21 cellular contexts compared by ENCODE assay signal in genomic region chr1:245428681-245429080, GRCh38.
DNase-seq lines count a peak whose midpoint lies in the region; ATAC-seq and TF ChIP-seq lines count a peak whose summit lies in the region.
"Had no signal": no experiment of that assay in that cellular context is flagged by ENCODE, and none has a peak within 500 bp of the region (broad histone marks: within the 10 kb centered on the region; RNA-seq: fewer than 3 reads in every experiment).

No MANE protein-coding gene starts in this region.

- H3K9me3 ChIP-seq in osteoblast (ENCODE audit: low read depth, low read length) (no peaks in the 10 kb centered on the region), SK-N-SH (no peaks in the 10 kb centered on the region)
- H3K9me3 ChIP-seq: A549, BLaER1, HAP-1 had no signal

- H3K79me2 ChIP-seq in osteoblast (ENCODE audit: insufficient read depth, low read length), result no peaks in the 10 kb centered on the region
- H3K79me2 ChIP-seq in SK-N-SH (ENCODE audit: insufficient read depth), result no peaks in the 10 kb centered on the region

- H3F3A ChIP-seq in SK-N-SH (replicated peaks; ENCODE audit: insufficient read depth), result no peaks in the 10 kb centered on the region

- peaks cover 55% of the 10 kb centered on the region for H3K36me3 Mint-ChIP-seq in nephron progenitor cell (ENCODE audit: low read depth)
- H3K36me3 Mint-ChIP-seq: CD4-positive, CD25-positive, alpha-beta regulatory T cell; CD8-positive, alpha-beta T cell had no signal

- TF ChIP-seq CTCF in AG10803 (conservative IDR thresholded peaks at IDR 0.05; ENCODE audit: low read length), result no peak
- no peak for TF ChIP-seq CTCF in nephron progenitor cell (IDR thresholded peaks at IDR 0.05)
- no peak for TF ChIP-seq CTCF in osteoblast (IDR thresholded peaks at IDR 0.05; ENCODE audit: extremely low read depth, low read depth, low read length)
- TF ChIP-seq CTCF in SK-N-SH (IDR thresholded peaks at IDR 0.05), result no peak

- WGBS in SK-N-SH (ENCODE audit: low lambda C conversion rate), result 81% methylated on average over 4 of the region's 4 CpGs

- H3K27me3 ChIP-seq in osteoblast (ENCODE audit: insufficient read depth, low read length) (no peaks in the 10 kb centered on the region), SK-N-SH (ENCODE audit: insufficient read depth) (no peaks in the 10 kb centered on the region)
- H3K27me3 ChIP-seq: BLaER1 had no signal

- H3K4me3 Mint-ChIP-seq in nephron progenitor cell, result no peak overlapping the region
- H3K4me3 Mint-ChIP-seq: B cell; CD4-positive, CD25-positive, alpha-beta regulatory T cell; CD8-positive, alpha-beta T cell; HFFc6 had no signal

- TF ChIP-seq RAD21 in SK-N-SH (IDR thresholded peaks at IDR 0.05; ENCODE audit: low read length), result no peak

- H3K4me1 ChIP-seq in osteoblast (ENCODE audit: insufficient read depth, low read length), result no peaks in the 10 kb centered on the region
- peaks cover 0 to 7% of the 10 kb centered on the region in 2 experiments; a peak in 1 of 4 replicates for H3K4me1 ChIP-seq in SK-N-SH (ENCODE audit: control insufficient read depth in 1 of 2, insufficient read depth in 2 of 2, low read depth in 1 of 2, low read length in 1 of 2)
- H3K4me1 ChIP-seq: A549, BLaER1, HAP-1 had no signal

- H3K27ac ChIP-seq in osteoblast (ENCODE audit: low read depth, low read length) (no peak overlapping the region), SK-N-SH (ENCODE audit: low read depth in 2 of 2, low read length in 1 of 2) (no peak overlapping the region)
- H3K27ac ChIP-seq: A549, BLaER1, C4-2B had no signal

- peaks cover 23% of the 10 kb centered on the region for H3K9me3 Mint-ChIP-seq in nephron progenitor cell
- H3K9me3 Mint-ChIP-seq: CD8-positive, alpha-beta T cell; HFFc6 had no signal

- no peak for ATAC-seq in HG03354 (IDR thresholded peaks at IDR 0.05; ENCODE audit: poor library complexity, severe bottlenecking, unreplicated experiment)
- ATAC-seq: A549; CD8-positive, alpha-beta T cell had no signal

- H3K4me1 Mint-ChIP-seq in nephron progenitor cell, result peaks cover 53% of the 10 kb centered on the region
- H3K4me1 Mint-ChIP-seq: B cell; CD4-positive, CD25-positive, alpha-beta regulatory T cell had no signal

- H3K9ac ChIP-seq in SK-N-SH, result no peak overlapping the region
- H3K9ac ChIP-seq: BLaER1 had no signal

- H3K4me2 ChIP-seq in osteoblast (ENCODE audit: insufficient read depth, low read length) (no peak overlapping the region), SK-N-SH (no peak overlapping the region)
- H3K4me2 ChIP-seq: A549, BLaER1 had no signal

- H3K9me2 ChIP-seq in SK-N-SH, result no peaks in the 10 kb centered on the region

- H2AFZ ChIP-seq in osteoblast (ENCODE audit: low read length) (no peak overlapping the region), SK-N-SH (ENCODE audit: low read depth) (no peak overlapping the region)

- TF ChIP-seq EP300 in SK-N-SH (IDR thresholded peaks at IDR 0.05; ENCODE audit: borderline replicate concordance in 1 of 2, low read depth in 1 of 2, low read length in 1 of 2), result no peak

- H3K27ac Mint-ChIP-seq in nephron progenitor cell, result peak overlapping the region; percentile 72
- H3K27ac Mint-ChIP-seq: B cell; CD4-positive, CD25-positive, alpha-beta regulatory T cell; CD8-positive, alpha-beta T cell; HFFc6 had no signal

- POLR2A ChIA-PET in SK-N-SH (lab: Yijun Ruan, JAX), result no interaction called here

- H3K36me3 ChIP-seq in osteoblast (ENCODE audit: insufficient read depth, low read length), result no peaks in the 10 kb centered on the region
- H3K36me3 ChIP-seq in SK-N-SH (replicated peaks in 1 of 2; ENCODE audit: control insufficient read depth in 1 of 2, insufficient read depth in 2 of 2, low read length in 1 of 2), result peaks cover 0 to 2% of the 10 kb centered on the region in 2 experiments
- H3K36me3 ChIP-seq: BLaER1, HAP-1 had no signal

- peak; percentile 77 for DNase-seq in AG10803 (ENCODE audit: low read depth)
- peak; percentile 11 for DNase-seq in GM04504 (ENCODE audit: low read depth)
- peak; percentile 71 for DNase-seq in fibroblast of peridontal ligament (ENCODE audit: extremely low read depth)
- DNase-seq in nephron progenitor cell, result no peak
- DNase-seq in osteoblast (ENCODE audit: insufficient read length, low spot score, missing footprints), result no peak
- no peak for DNase-seq in SK-N-SH
- DNase-seq: 8988T; ACHN; CD4-positive, CD25-positive, alpha-beta regulatory T cell; CD8-positive, alpha-beta T cell; DMS 273 treated with DMSO at 0.1 percent for 48 hours; DMS79; GF-D8; GOT3; HFFc6 had no signal

- no peaks in the 10 kb centered on the region for H3K27me3 Mint-ChIP-seq in nephron progenitor cell (ENCODE audit: low read depth, poor library complexity)
- H3K27me3 Mint-ChIP-seq: CD4-positive, CD25-positive, alpha-beta regulatory T cell had no signal

- H3K4me3 ChIP-seq in AG10803 (ENCODE audit: low read length), result no peak overlapping the region
- no peak overlapping the region for H3K4me3 ChIP-seq in osteoblast (ENCODE audit: insufficient read depth, low read length)
- H3K4me3 ChIP-seq in SK-N-SH (ENCODE audit: low read depth in 2 of 2, low read length in 1 of 2), result no peak overlapping the region
- H3K4me3 ChIP-seq: A549, BLaER1, HAP-1 had no signal

- CTCF ChIA-PET in SK-N-SH (lab: Yijun Ruan, JAX), result interaction anchor here (0.9 to 1.8 kb wide), 3 partner anchors 10 to 275 kb away, joined by 3 to 5 read pairs (median 4); no protein-coding TSS in a partner anchor

- H4K20me1 ChIP-seq in osteoblast (ENCODE audit: insufficient read depth, low read length) (no peaks in the 10 kb centered on the region), SK-N-SH (ENCODE audit: insufficient read depth) (no peaks in the 10 kb centered on the region)
- H4K20me1 ChIP-seq: BLaER1 had no signal

TF ChIP-seq in SK-N-SH, 30 proteins besides CTCF, POLR2A, EP300 and RAD21:
- TF ChIP-seq GATA2 (CRISPR knock-in tag; IDR thresholded peaks at IDR 0.05) (no peak), SIN3A (IDR thresholded peaks at IDR 0.05; ENCODE audit: borderline replicate concordance, low read depth, low read length) (no peak), CHD2 (IDR thresholded peaks at IDR 0.05; ENCODE audit: low read length, partially characterized antibody) (no peak), TEAD4 (IDR thresholded peaks at IDR 0.05; ENCODE audit: borderline replicate concordance, insufficient read depth) (no peak), GABPA (IDR thresholded peaks at IDR 0.05; ENCODE audit: low read depth) (no peak)

Comparison
In these comparisons a context has a peak if more than half of its experiments do, and no peak if none do; other contexts are left out.
1. DNase-seq: peak in AG10803 (single experiment), GM04504 (single experiment) and fibroblast of peridontal ligament (single experiment); none in nephron progenitor cell (single experiment), osteoblast (single experiment) and SK-N-SH (single experiment).